1 cellular context compared by ENCODE assay signal in genomic region chr3:111851511-111851954, GRCh38.
TF ChIP-seq lines count a peak whose summit lies in the region.

No MANE protein-coding gene starts in this region.

TF ChIP-seq in HCT116, 20 proteins besides CTCF, POLR2A, EP300 and RAD21 (continued from another document):
- TF ChIP-seq CBX3 (IDR thresholded peaks at IDR 0.05; ENCODE audit: low read depth) (peak; percentile 45), SIN3A (IDR thresholded peaks at IDR 0.05; ENCODE audit: low read depth) (no peak), YY1 (IDR thresholded peaks at IDR 0.05; ENCODE audit: extremely low read depth, insufficient replicate concordance, low read depth, low read length) (peak; percentile 22), ELF1 (IDR thresholded peaks at IDR 0.05; ENCODE audit: borderline replicate concordance, low read depth) (no peak; the same call in 1 of the 2 replicates), FOSL1 (IDR thresholded peaks at IDR 0.05; ENCODE audit: low read depth) (peak; percentile 66), POLR2AphosphoS5 (IDR thresholded peaks at IDR 0.05; ENCODE audit: low read depth, low read length) (peak; percentile 33; the same call in 1 of the 2 replicates), SP1 (IDR thresholded peaks at IDR 0.05; ENCODE audit: low read depth) (peak; percentile 83; the same call in 1 of the 2 replicates), EGR1 (IDR thresholded peaks at IDR 0.05; ENCODE audit: low read depth) (no peak), ZFX (IDR thresholded peaks at IDR 0.05) (no peak), ATF3 (IDR thresholded peaks at IDR 0.05) (peak; percentile 66; the same call in 1 of the 2 replicates), MAX (IDR thresholded peaks at IDR 0.05) (no peak), JUND (IDR thresholded peaks at IDR 0.05) (peak; percentile 88), TCF7L2 (IDR thresholded peaks at IDR 0.05; ENCODE audit: borderline replicate concordance, extremely low read depth, insufficient read depth, insufficient read length) (peak; percentile 80)
